Comparison of ENCODE assay signal across 8 cellular contexts in the genomic region with DNA sequence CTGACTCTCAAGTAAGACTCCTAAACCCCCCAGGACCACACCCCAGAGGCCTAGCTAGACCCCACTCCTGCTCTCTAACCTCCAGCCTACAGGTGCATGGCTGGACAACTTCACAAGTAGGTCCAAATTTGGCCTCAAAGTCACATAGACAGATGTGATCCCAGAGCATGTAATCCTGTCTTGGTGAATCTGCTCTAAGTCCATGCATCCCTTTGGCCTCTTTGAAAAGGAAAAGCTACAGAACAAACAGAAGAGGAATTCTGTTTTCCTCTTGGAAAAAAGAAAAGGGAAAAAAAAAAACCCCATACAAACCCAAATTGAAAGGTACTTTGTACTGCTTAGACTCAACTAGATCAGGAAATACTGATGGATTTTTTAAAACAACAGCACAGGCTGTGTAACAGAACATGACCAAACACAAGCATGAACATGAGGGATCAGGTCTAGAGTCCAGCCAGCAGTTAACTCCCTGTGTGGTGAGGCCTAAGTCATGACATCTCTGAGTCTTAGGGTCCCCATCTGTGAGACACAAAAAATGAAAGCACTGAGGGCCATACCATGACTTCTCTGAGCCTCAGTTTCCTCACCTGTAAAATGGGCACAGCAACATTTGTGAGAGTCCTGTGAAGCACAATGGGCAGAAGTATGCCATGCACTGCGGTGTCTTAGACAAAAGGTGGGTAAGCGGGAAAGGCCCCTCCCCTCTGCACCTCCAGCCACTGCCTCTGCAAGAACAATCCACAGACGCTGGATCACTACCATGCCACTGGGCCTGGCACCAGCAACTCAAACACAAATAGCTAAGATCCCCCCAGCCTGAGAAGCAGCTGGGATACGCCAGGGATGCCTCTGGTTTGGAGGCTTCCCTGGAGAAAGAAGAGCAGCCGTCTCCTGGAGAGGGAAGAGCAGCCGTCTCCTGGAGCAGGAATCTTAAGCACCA. TPM values are rescaled to one million over a fixed set of nuclear protein-coding genes. Genes with fewer than 3 reads are reported as not detected.
DNase-seq lines count a peak whose midpoint lies in the region; ATAC-seq and TF ChIP-seq lines count a peak whose summit lies in the region.

No MANE protein-coding gene starts in this region.

- peak overlapping the region; percentile 46 for H3K27ac Mint-ChIP-seq in activated B cell treated with CpG ODN at 0.5 μM for 24 hours

- H3K4me3 Mint-ChIP-seq in activated B cell treated with CpG ODN at 0.5 μM for 24 hours = no peak overlapping the region

- DNase-seq in activated B cell treated with CpG ODN at 0.5 μM for 24 hours (no peak), retinal pigment epithelial cell (ENCODE audit: low read depth) (no peak), NCI-H526 (lab: John Stamatoyannopoulos, UW) (no peak), activated T-cell treated with anti-CD3 and anti-CD28 coated beads for 4 hours (no peak)

- no peaks in the 10 kb centered on the region for H3K27me3 ChIP-seq in BLaER1 treated with 17β-estradiol and CSF1 and Interleukin-3, amounts not matched to agents 10 nM and 100 nM
- H3K27me3 ChIP-seq in layer of hippocampus (ENCODE audit: control insufficient read depth, insufficient read depth, low read length) = no peaks in the 10 kb centered on the region

- ATAC-seq in activated B cell treated with CpG ODN at 0.5 μM for 24 hours (ENCODE audit: low read depth) (no peak), GM18867 (IDR thresholded peaks at IDR 0.05; ENCODE audit: unreplicated experiment) (no peak), HG03280 (IDR thresholded peaks at IDR 0.05; ENCODE audit: unreplicated experiment) (no peak)

- H3K36me3 ChIP-seq in BLaER1 treated with 17β-estradiol and CSF1 and Interleukin-3, amounts not matched to agents 10 nM and 100 nM = peaks cover 0 to 21% (median 5%) of the 10 kb centered on the region in 11 experiments; a peak in 9 of 22 replicates

- POLR2A ChIA-PET in activated B cell treated with CpG ODN at 0.5 μM for 24 hours (lab: Charles Lee) = interaction anchor here (0.9 to 2.8 kb wide), 3 partner anchors 29 to 92 kb away, joined by 3 to 9 read pairs (median 3); partner anchors contain the start of genes MPHOSPH9 and MTRFR

- H3K27me3 Mint-ChIP-seq in activated B cell treated with CpG ODN at 0.5 μM for 24 hours = no peaks in the 10 kb centered on the region

- H3K4me1 Mint-ChIP-seq in activated B cell treated with CpG ODN at 0.5 μM for 24 hours = peaks cover 53% of the 10 kb centered on the region

- no peaks in the 10 kb centered on the region; a peak in 1 of 22 replicates for H4K20me1 ChIP-seq in BLaER1 treated with 17β-estradiol and CSF1 and Interleukin-3, amounts not matched to agents 10 nM and 100 nM

- H3K9ac ChIP-seq in BLaER1 treated with 17β-estradiol and CSF1 and Interleukin-3, amounts not matched to agents 10 nM and 100 nM = peak overlapping the region in 5 of 11 experiments; percentile 27 to 52 (median 49); a peak in 5 of 22 replicates

- H3K4me3 ChIP-seq in BLaER1 treated with 17β-estradiol and CSF1 and Interleukin-3, amounts not matched to agents 10 nM and 100 nM = 0 out of 20 replicates have a peak overlapping the region, but pooled peaks of 1 of the 10 experiments have one; percentile 5
- peak overlapping the region; percentile 20 for H3K4me3 ChIP-seq in retinal pigment epithelial cell (ENCODE audit: low read length)

- peaks cover 1% of the 10 kb centered on the region for H3K36me3 Mint-ChIP-seq in activated B cell treated with CpG ODN at 0.5 μM for 24 hours (ENCODE audit: low read depth)

- no peak for TF ChIP-seq CTCF in activated B cell treated with CpG ODN at 0.5 μM for 24 hours (IDR thresholded peaks at IDR 0.05)
- TF ChIP-seq CTCF in retinal pigment epithelial cell (conservative IDR thresholded peaks at IDR 0.05; ENCODE audit: low read depth, low read length) = no peak

- CTCF ChIA-PET in activated B cell treated with CpG ODN at 0.5 μM for 24 hours (lab: Charles Lee) = interaction anchor here (1.1 kb wide), 1 partner anchor 10 kb away, joined by 3 read pairs; no protein-coding TSS in a partner anchor

- intact Hi-C loops in activated B cell treated with CpG ODN at 0.5 μM for 24 hours (cut with micrococcal nuclease) = no loop called here

- peak overlapping the region in 3 of 11 experiments; percentile 38 to 79 (median 75); a peak in 5 of 22 replicates for H3K27ac ChIP-seq in BLaER1 treated with 17β-estradiol and CSF1 and Interleukin-3, amounts not matched to agents 10 nM and 100 nM
- peak overlapping the region; percentile 68 for H3K27ac ChIP-seq in layer of hippocampus (ENCODE audit: low read depth, low read length)

- H3K9me3 ChIP-seq in BLaER1 treated with 17β-estradiol and CSF1 and Interleukin-3, amounts not matched to agents 10 nM and 100 nM (replicated peaks in 1 of 11) = peaks cover 0 to 7% (median 0%) of the 10 kb centered on the region in 11 experiments; a peak in 4 of 22 replicates

- H3K9me3 Mint-ChIP-seq in activated B cell treated with CpG ODN at 0.5 μM for 24 hours = no peaks in the 10 kb centered on the region

- peaks cover 44 to 83% (median 64%) of the 10 kb centered on the region in 10 experiments for H3K4me1 ChIP-seq in BLaER1 treated with 17β-estradiol and CSF1 and Interleukin-3, amounts not matched to agents 10 nM and 100 nM

- H3K4me2 ChIP-seq in BLaER1 treated with 17β-estradiol and CSF1 and Interleukin-3, amounts not matched to agents 10 nM and 100 nM = peak overlapping the region; percentile 79 to 99 (median 92)

RNA-seq across cellular contexts. Expression of gene PITPNM2, which starts 9.9 kb away (rescaled TPM):
- 12.9 and 13.7 TPM in 2 replicates for total RNA-seq in activated B cell treated with CpG ODN at 0.5 μM for 24 hours
